ENCODE assay signal across 8 cellular contexts in genomic region chr7:44145969-44146897, GRCh38. TPM values are rescaled to one million over a fixed set of nuclear protein-coding genes. Genes with fewer than 3 reads are reported as not detected.
DNase-seq lines count a peak whose midpoint lies in the region; ATAC-seq and TF ChIP-seq lines count a peak whose summit lies in the region.

No MANE protein-coding gene starts in this region.

- WGBS in right cardiac atrium = 17% methylated on average over 65 of the region's 65 CpGs
- 17 to 22% methylated on average over 42 to 65 of the region's 65 CpGs for WGBS in aorta, 2 donors

- H3K27ac ChIP-seq in ascending aorta = no peak overlapping the region
- no peak overlapping the region for H3K27ac ChIP-seq in right cardiac atrium (ENCODE audit: low read length)
- H3K27ac ChIP-seq in aorta (ENCODE audit: low read depth in 1 of 2, low read length in 2 of 2) = no peak overlapping the region

- no peak for TF ChIP-seq CTCF in ascending aorta (IDR thresholded peaks at IDR 0.05)
- TF ChIP-seq CTCF in retinal pigment epithelial cell (conservative IDR thresholded peaks at IDR 0.05; ENCODE audit: low read depth, low read length) = no peak

- peak overlapping the region; percentile 24; the same call in 1 of the 2 replicates for H3K4me3 ChIP-seq in GM08714 (ENCODE audit: low read length)
- peak overlapping the region; percentile 56 to 67 for H3K4me3 ChIP-seq in ascending aorta
- H3K4me3 ChIP-seq in right cardiac atrium (ENCODE audit: low read length) = peak overlapping the region; percentile 24
- H3K4me3 ChIP-seq in retinal pigment epithelial cell (ENCODE audit: low read length) = peak overlapping the region; percentile 51
- peak overlapping the region; percentile 13 to 24 for H3K4me3 ChIP-seq in aorta (ENCODE audit: low read length in 2 of 2)

- peak; percentile 41 to 74 (median 58) for DNase-seq in T-helper 1 cell
- peak in 1 of 2 donors; percentile 88 for DNase-seq in ascending aorta (ENCODE audit: low spot score in 2 of 2)
- DNase-seq in right cardiac atrium = peak; percentile 90 to 96 (median 95)
- DNase-seq in retinal pigment epithelial cell (ENCODE audit: low read depth) = no peak
- peak; percentile 90 to 96 for DNase-seq in aorta

- H3K4me1 ChIP-seq in ascending aorta (peaks cover 0 to 8% of the 10 kb centered on the region in 2 donors), right cardiac atrium (ENCODE audit: control insufficient read depth, insufficient read depth, low read length) (peaks cover 2% of the 10 kb centered on the region), aorta (ENCODE audit: control insufficient read depth in 1 of 2, insufficient read depth in 2 of 2, low read length in 2 of 2) (no peaks in the 10 kb centered on the region)

- H3K27me3 ChIP-seq in ascending aorta (no peaks in the 10 kb centered on the region), right cardiac atrium (ENCODE audit: control insufficient read depth, insufficient read depth) (no peaks in the 10 kb centered on the region), aorta (ENCODE audit: control insufficient read depth in 1 of 2, insufficient read depth in 2 of 2, low read length in 1 of 2) (no peaks in the 10 kb centered on the region)

- intact Hi-C loops in ascending aorta (cut with DNase I) = loop anchor here (1.0 kb wide), 2 partner anchors 23 to 64 kb away; partner anchors contain the start of genes POLD2 and POLM
- intact Hi-C loops in right cardiac atrium (cut with DNase I) = no loop called here
- intact Hi-C loops in aorta (cut with DNase I) = loop anchor here in 1 of 2 donors (2.0 kb wide), 1 partner anchor 21 kb away; no protein-coding TSS in a partner anchor

- no peaks in the 10 kb centered on the region for H3K9me3 ChIP-seq in ascending aorta
- no peaks in the 10 kb centered on the region for H3K9me3 ChIP-seq in right cardiac atrium (ENCODE audit: control insufficient read depth, low read length)
- no peaks in the 10 kb centered on the region for H3K9me3 ChIP-seq in aorta (ENCODE audit: control insufficient read depth, low read length)

- ATAC-seq in right cardiac atrium (peak; percentile 90 to 91), aorta (ENCODE audit: low FRiP score) (peak; percentile 89), HG02973 (IDR thresholded peaks at IDR 0.05; ENCODE audit: unreplicated experiment) (no peak), GM18517 (IDR thresholded peaks at IDR 0.05; ENCODE audit: unreplicated experiment) (no peak)

- H3K36me3 ChIP-seq in ascending aorta = no peaks in the 10 kb centered on the region
- H3K36me3 ChIP-seq in aorta (ENCODE audit: control insufficient read depth in 1 of 2, insufficient read depth in 2 of 2, low read length in 1 of 2) = no peaks in the 10 kb centered on the region

RNA-seq across cellular contexts. Expression of gene MYL7, which starts 5.1 kb away (rescaled TPM):
- total RNA-seq in ascending aorta (not detected), right cardiac atrium (over 10,000 TPM; 13,263 to 15,323 (median 14,734) TPM), aorta (not detected)
- polyA plus RNA-seq in right cardiac atrium (28,570 TPM), aorta (1 to 10 TPM; 2.6 to 4.1 TPM)

RNA-seq across cellular contexts. Expression of gene POLD2, which starts 22.9 kb away (rescaled TPM):
- 97.0 TPM for total RNA-seq in ascending aorta
- 100 to 1,000 TPM in 1 of 4 donors, 10 to 100 TPM in 3; 85.8 to 110 (median 99.0) TPM for total RNA-seq in right cardiac atrium
- 86.6 TPM for polyA plus RNA-seq in right cardiac atrium
- 10 to 100 TPM; 49.5 to 53.4 TPM for total RNA-seq in aorta
- 10 to 100 TPM; 31.6 to 93.1 TPM for polyA plus RNA-seq in aorta

RNA-seq across cellular contexts. Expression of gene AEBP1, which starts 42.1 kb away (rescaled TPM):
- total RNA-seq in ascending aorta (1,349 TPM), right cardiac atrium (100 to 1,000 TPM in 2 of 4 donors, 10 to 100 TPM in 2; 81.0 to 124 (median 103) TPM), aorta (1,000 to 10,000 TPM in 1 of 2 donors, 100 to 1,000 TPM in 1; 856 to 1,098 TPM)
- polyA plus RNA-seq in right cardiac atrium (62.8 TPM), aorta (1,000 to 10,000 TPM in 1 of 2 donors, 100 to 1,000 TPM in 1; 293 to 2,243 TPM)

RNA-seq across cellular contexts. Expression of gene GCK, which starts 43.0 kb away (rescaled TPM):
- 2.7 TPM for total RNA-seq in ascending aorta
- 10 to 100 TPM in 3 of 4 donors, 1 to 10 TPM in 1; 7.4 to 12.9 (median 11.6) TPM for total RNA-seq in right cardiac atrium
- polyA plus RNA-seq in right cardiac atrium = 17.4 TPM
- total RNA-seq in aorta = 1 to 10 TPM; 1.2 to 1.9 TPM
- 1 to 10 TPM; 2.1 to 6.6 TPM for polyA plus RNA-seq in aorta

RNA-seq across cellular contexts. Expression of gene YKT6, which starts 54.5 kb away (rescaled TPM):
- total RNA-seq in ascending aorta (40.1 TPM), right cardiac atrium (10 to 100 TPM; 48.1 to 63.4 (median 52.2) TPM), aorta (10 to 100 TPM; 55.4 to 73.1 TPM)
- polyA plus RNA-seq in right cardiac atrium (38.8 TPM), aorta (10 to 100 TPM; 47.2 to 53.2 TPM)

Comparison
In these comparisons a context has a peak if more than half of its experiments do, and no peak if none do; other contexts are left out.
1. ATAC-seq: peak in right cardiac atrium (2 of 2) and aorta (single experiment); none in HG02973 (single experiment) and GM18517 (single experiment).
2. RNA of gene MYL7, which starts 5.1 kb away (total RNA-seq): 13,263 to 15,323 TPM in right cardiac atrium; not detected in aorta and not detected in ascending aorta (single experiment); every median in the first group is over 1,000 times any median in the second.
3. RNA of gene AEBP1, which starts 42.1 kb away (total RNA-seq): 1,349 TPM in ascending aorta (single experiment) and 856 to 1,098 TPM in aorta; 81.0 to 124 TPM in right cardiac atrium; every median in the first group is over 4 times any median in the second.
4. Peak in every context shown above with its lines, with median percentiles within 50 percentile points of each other: H3K4me3 ChIP-seq.